In the genomic region with DNA sequence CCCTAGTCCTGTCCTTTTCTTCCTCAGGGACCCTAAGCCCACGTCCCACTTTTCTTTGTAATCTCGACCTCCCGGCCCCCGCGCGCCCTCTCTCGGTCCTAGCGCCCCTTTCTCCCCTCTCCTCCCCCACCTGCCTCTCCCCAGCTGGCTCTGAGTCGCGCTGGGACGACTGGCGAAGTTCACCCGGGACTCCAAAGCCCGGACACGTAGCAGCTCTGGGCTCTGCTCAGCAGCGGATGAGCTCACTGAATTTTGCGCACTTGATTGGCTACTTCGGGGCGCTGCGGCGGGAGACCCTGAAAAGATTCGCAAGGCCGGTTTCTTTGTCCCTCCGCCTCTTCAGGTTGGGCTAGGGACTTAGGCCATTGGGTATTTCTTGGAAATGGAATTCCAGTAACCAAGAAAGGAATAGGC, we compare ENCODE assay signal across 9 cellular contexts. TPM values are rescaled to one million over a fixed set of nuclear protein-coding genes. Genes with fewer than 3 reads are reported as not detected.
DNase-seq lines count a peak whose midpoint lies in the region; ATAC-seq, FAIRE-seq and TF ChIP-seq lines count a peak whose summit lies in the region.
"Had no signal": no experiment of that assay in that cellular context is flagged by ENCODE, and none has a peak within 500 bp of the region (broad histone marks: within the 10 kb centered on the region; RNA-seq: fewer than 3 reads in every experiment).

No MANE protein-coding gene starts in this region.

- intact Hi-C loops in K562 (cut with micrococcal nuclease), result no loop called here

- H3K4me1 Mint-ChIP-seq in stimulated activated memory B cell treated with anti-CD40 and anti-IgM and Interleukin-4, amounts not matched to agents 10 μg/mL and 1 μg/mL and 100 μg/mL, for 72 hours, result peaks cover 41% of the 10 kb centered on the region

- no peaks in the 10 kb centered on the region for H3K27me3 Mint-ChIP-seq in stimulated activated memory B cell treated with anti-CD40 and anti-IgM and Interleukin-4, amounts not matched to agents 10 μg/mL and 1 μg/mL and 100 μg/mL, for 72 hours

- POLR2A ChIA-PET in K562 (lab: Yijun Ruan, JAX), result no interaction called here

- DNase-seq in DMS53 (lab: John Stamatoyannopoulos, UW), result peak; percentile 91
- no peak for DNase-seq in K562 (ENCODE audit: extremely low read depth in 1 of 4, low spot score in 3 of 4)
- DNase-seq in iris pigment epithelial cell (ENCODE audit: low read depth), result peak; percentile 54
- no peak for DNase-seq in NCI-H1694 treated with DMSO at 0.1 percent for 48 hours (lab: John Stamatoyannopoulos, UW)
- DNase-seq in SJCRH30, result no peak

- no TSS peak for BruUV-seq in K562 (replicated peaks; lab: Mats Ljungman, UMichigan)

- H3K27me3 ChIP-seq in K562 (ENCODE audit: control insufficient read depth in 2 of 2, insufficient read depth in 2 of 2, low read length in 2 of 2) (peaks cover 7 to 12% of the 10 kb centered on the region in 2 experiments; a peak in 3 of 5 replicates), SJCRH30 (no peaks in the 10 kb centered on the region)

- H3K27ac Mint-ChIP-seq in stimulated activated memory B cell treated with anti-CD40 and anti-IgM and Interleukin-4, amounts not matched to agents 10 μg/mL and 1 μg/mL and 100 μg/mL, for 72 hours, result peak overlapping the region; percentile 91

- CTCF ChIA-PET in K562 (lab: Yijun Ruan, JAX; ENCODE audit: low intra/inter-chr PET ratio), result no interaction called here

- H3K27ac ChIP-seq in K562 (ENCODE audit: extremely low read depth, low read depth, low read length) (no peak overlapping the region), SJCRH30 (no peak overlapping the region)
- H3K27ac ChIP-seq: epithelial cell of prostate had no signal

- in situ Hi-C loops in K562 (cut with MboI), result loop anchor here (25.0 kb wide), 1 partner anchor 799 kb away; no protein-coding TSS in a partner anchor

- ATAC-seq in GM19397 (IDR thresholded peaks at IDR 0.05; ENCODE audit: unreplicated experiment), result peak; percentile 92
- ATAC-seq in HG03571 (IDR thresholded peaks at IDR 0.05; ENCODE audit: unreplicated experiment), result peak; percentile 97
- peak; percentile 48 for ATAC-seq in K562
- ATAC-seq in stimulated activated memory B cell treated with anti-CD40 and anti-IgM and Interleukin-4, amounts not matched to agents 10 μg/mL and 1 μg/mL and 100 μg/mL, for 72 hours, result peak; percentile 92

- no peak overlapping the region for H2AFZ ChIP-seq in K562 (ENCODE audit: low read depth, low read length)

- H3K4me1 ChIP-seq in K562 (replicated peaks in 1 of 2; ENCODE audit: control insufficient read depth in 2 of 2, insufficient read depth in 2 of 2, low read length in 2 of 2), result peaks cover 0 to 4% of the 10 kb centered on the region in 2 experiments; a peak in 1 of 5 replicates
- H3K4me1 ChIP-seq in SJCRH30, result no peaks in the 10 kb centered on the region

- no peak for TF ChIP-seq RAD21 in K562 (CRISPR knock-in tag; conservative IDR thresholded peaks at IDR 0.05 in 1 of 2, IDR thresholded peaks at IDR 0.05 in 1 of 2)

- 14% methylated on average over 14 of the region's 24 CpGs for WGBS in K562 (ENCODE audit: insufficient coverage, low coverage, missing lambda C conversion rate)

- no peaks in the 10 kb centered on the region for H3K36me3 Mint-ChIP-seq in stimulated activated memory B cell treated with anti-CD40 and anti-IgM and Interleukin-4, amounts not matched to agents 10 μg/mL and 1 μg/mL and 100 μg/mL, for 72 hours

- H3K9me3 ChIP-seq in K562 (replicated peaks; ENCODE audit: control insufficient read depth, insufficient read depth, low read depth, low read length) (no peaks in the 10 kb centered on the region), SJCRH30 (replicated peaks) (no peaks in the 10 kb centered on the region)

- H3K79me2 ChIP-seq in K562 (ENCODE audit: control insufficient read depth, insufficient read depth, low read length), result no peaks in the 10 kb centered on the region

- H3K36me3 ChIP-seq in K562 (ENCODE audit: control insufficient read depth, insufficient read depth, low read length), result no peaks in the 10 kb centered on the region
- no peaks in the 10 kb centered on the region for H3K36me3 ChIP-seq in SJCRH30

- no peak for TF ChIP-seq EP300 in K562 (IDR thresholded peaks at IDR 0.05; ENCODE audit: low read length)

- no peaks in the 10 kb centered on the region for H3K9me1 ChIP-seq in K562 (ENCODE audit: control insufficient read depth, insufficient read depth, low read length)

- no peaks in the 10 kb centered on the region for H4K20me1 ChIP-seq in K562 (replicated peaks; ENCODE audit: control insufficient read depth, insufficient read depth, low read length)

- peak overlapping the region; percentile 85 for H3K4me3 Mint-ChIP-seq in stimulated activated memory B cell treated with anti-CD40 and anti-IgM and Interleukin-4, amounts not matched to agents 10 μg/mL and 1 μg/mL and 100 μg/mL, for 72 hours

- no peak for TF ChIP-seq CTCF in K562 (IDR thresholded peaks at IDR 0.05 in 2 of 3, conservative IDR thresholded peaks at IDR 0.05 in 1 of 3; ENCODE audit: insufficient read depth in 2 of 3, low read depth in 1 of 3, low read length in 3 of 3)

- H3K4me3 ChIP-seq in K562 (no peak overlapping the region), SJCRH30 (no peak overlapping the region)

- FAIRE-seq in K562 (lab: Jason Lieb, UNC), result no peak

- no peaks in the 10 kb centered on the region for H3K9me3 Mint-ChIP-seq in stimulated activated memory B cell treated with anti-CD40 and anti-IgM and Interleukin-4, amounts not matched to agents 10 μg/mL and 1 μg/mL and 100 μg/mL, for 72 hours

- H3K4me2 ChIP-seq in K562 (ENCODE audit: insufficient read depth, low read length), result no peak overlapping the region

- H3K9ac ChIP-seq in K562 (ENCODE audit: insufficient read depth in 1 of 2, low read depth in 2 of 2, low read length in 2 of 2), result no peak overlapping the region; a peak in 1 of 4 replicates

- TF ChIP-seq POLR2A in K562 (conservative IDR thresholded peaks at IDR 0.05), result no peak

TF ChIP-seq in K562, 482 proteins besides CTCF, POLR2A, EP300 and RAD21 (continues in another document):
- TF ChIP-seq, protein P1, sequence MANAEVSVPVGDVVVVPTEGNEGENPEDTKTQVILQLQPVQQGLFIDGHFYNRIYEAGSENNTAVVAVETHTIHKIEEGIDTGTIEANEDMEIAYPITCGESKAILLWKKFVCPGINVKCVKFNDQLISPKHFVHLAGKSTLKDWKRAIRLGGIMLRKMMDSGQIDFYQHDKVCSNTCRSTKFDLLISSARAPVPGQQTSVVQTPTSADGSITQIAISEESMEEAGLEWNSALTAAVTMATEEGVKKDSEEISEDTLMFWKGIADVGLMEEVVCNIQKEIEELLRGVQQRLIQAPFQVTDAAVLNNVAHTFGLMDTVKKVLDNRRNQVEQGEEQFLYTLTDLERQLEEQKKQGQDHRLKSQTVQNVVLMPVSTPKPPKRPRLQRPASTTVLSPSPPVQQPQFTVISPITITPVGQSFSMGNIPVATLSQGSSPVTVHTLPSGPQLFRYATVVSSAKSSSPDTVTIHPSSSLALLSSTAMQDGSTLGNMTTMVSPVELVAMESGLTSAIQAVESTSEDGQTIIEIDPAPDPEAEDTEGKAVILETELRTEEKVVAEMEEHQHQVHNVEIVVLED (CRISPR knock-in tag; IDR thresholded peaks at IDR 0.05), result no peak
- peak; percentile 35; the same call in 1 of the 2 replicates for TF ChIP-seq CREM (IDR thresholded peaks at IDR 0.05; ENCODE audit: low read depth)
- no peak for TF ChIP-seq NCOA1 (IDR thresholded peaks at IDR 0.05; ENCODE audit: low read depth)
- no peak for TF ChIP-seq GATAD2B (IDR thresholded peaks at IDR 0.05; ENCODE audit: borderline replicate concordance)
- TF ChIP-seq ZNF239 (CRISPR knock-in tag; IDR thresholded peaks at IDR 0.05), result no peak

RNA-seq across cellular contexts. Expression of a gene that starts 16.3 kb away (rescaled TPM):
- 0.44 TPM in 1 of 2 replicates, not detected in the other for total RNA-seq in K562 (2011; cell fraction: chromatin; rRNA removed; ENCODE audit: low replicate concordance)
- 0.50 and 0.53 TPM in 2 replicates for total RNA-seq in K562 (2011; cell fraction: nucleolus; rRNA removed)
- 0.29 TPM in 1 of 2 replicates, not detected in the other for total RNA-seq in K562 (2011; cell fraction: nucleoplasm; rRNA removed)
- total RNA-seq in K562 (2014; rRNA removed) (0.18 and 0.41 TPM in 2 replicates), K562 (2014; rRNA removed; fragmentation: Illumina TruSeq; extraction: Trizol) (0.07 TPM in 1 of 2 replicates, not detected in the other), K562 (2015; rRNA removed; fragmentation: Illumina TruSeq; extraction: Trizol) (0.11 TPM in 1 of 2 replicates, not detected in the other), K562 (2021) (0.51 and 0.58 TPM in 2 replicates)
- polyA plus RNA-seq in K562 (2011; rRNA removed) (0.15 TPM in 1 of 2 replicates, not detected in the other), K562 (2014; fragmentation: Illumina TruSeq; extraction: Trizol) (0.22 and 0.24 TPM in 2 replicates), K562 (2014; fragmentation: Nextera tagmentation; extraction: Ambion mirVana) (under 1 TPM; 0.24 to 0.64 TPM), K562 (2014; rRNA removed) (0.15 and 0.30 TPM in 2 replicates)
- polyA plus RNA-seq in K562 (2011; cell fraction: cytosol; rRNA removed), result 0.43 TPM in 1 of 2 replicates, not detected in the other
- 0.07 and 0.34 TPM in 2 replicates for polyA plus RNA-seq in K562 (2011; cell fraction: nucleus; rRNA removed)
- polyA plus RNA-seq in K562 (2012), result 0.62 and 1.7 TPM in 2 replicates
- polyA minus RNA-seq in K562 (2011; rRNA and poly(A)+ RNA removed), result not detected in 2 replicates
- not detected in 2 replicates for polyA minus RNA-seq in K562 (2011; cell fraction: cytosol; rRNA and poly(A)+ RNA removed)
- polyA minus RNA-seq in K562 (2011; cell fraction: nucleus; rRNA and poly(A)+ RNA removed), result not detected in 2 replicates
- not detected in 2 replicates for total RNA-seq in SJCRH30 (2014; rRNA removed; shearing (Covaris generic))

RNA-seq across cellular contexts. Expression of a gene that starts 17.0 kb away (rescaled TPM):
- total RNA-seq in K562 (2011; cell fraction: chromatin; rRNA removed; ENCODE audit: low replicate concordance), result not detected in 2 replicates
- total RNA-seq in K562 (2011; cell fraction: nucleolus; rRNA removed), result 0.50 TPM in 1 of 2 replicates, not detected in the other
- not detected in 2 replicates for total RNA-seq in K562 (2011; cell fraction: nucleoplasm; rRNA removed)
- not detected in 2 replicates for total RNA-seq in K562 (2014; rRNA removed)
- not detected in 2 replicates for total RNA-seq in K562 (2014; rRNA removed; fragmentation: Illumina TruSeq; extraction: Trizol)
- total RNA-seq in K562 (2015; rRNA removed; fragmentation: Illumina TruSeq; extraction: Trizol), result not detected in 2 replicates
- total RNA-seq in K562 (2021), result not detected in 2 replicates
- polyA plus RNA-seq in K562 (2011; rRNA removed), result not detected in 2 replicates
- polyA plus RNA-seq in K562 (2011; cell fraction: cytosol; rRNA removed), result not detected in 2 replicates
- polyA plus RNA-seq in K562 (2011; cell fraction: nucleus; rRNA removed), result 0.04 TPM in 1 of 2 replicates, not detected in the other
- polyA plus RNA-seq in K562 (2012), result 0.03 TPM in 1 of 2 replicates, not detected in the other
- 0.04 TPM in 1 of 2 replicates, not detected in the other for polyA plus RNA-seq in K562 (2014; fragmentation: Illumina TruSeq; extraction: Trizol)
- polyA plus RNA-seq in K562 (2014; fragmentation: Nextera tagmentation; extraction: Ambion mirVana), result not detected
- polyA plus RNA-seq in K562 (2014; rRNA removed), result not detected in 2 replicates
- polyA minus RNA-seq in K562 (2011; rRNA and poly(A)+ RNA removed), result not detected in 2 replicates
- polyA minus RNA-seq in K562 (2011; cell fraction: cytosol; rRNA and poly(A)+ RNA removed), result not detected in 2 replicates
- not detected in 2 replicates for polyA minus RNA-seq in K562 (2011; cell fraction: nucleus; rRNA and poly(A)+ RNA removed)
- not detected in 2 replicates for total RNA-seq in SJCRH30 (2014; rRNA removed; shearing (Covaris generic))

Comparison
In these comparisons a context has a peak if more than half of its experiments do, and no peak if none do; other contexts are left out.
1. DNase-seq: peak in DMS53 (single experiment) and iris pigment epithelial cell (single experiment); none in K562 (0 of 4), NCI-H1694 treated with DMSO at 0.1 percent for 48 hours (single experiment) and SJCRH30 (0 of 2).
2. Peak in every context shown above with its lines, with median percentiles within 50 percentile points of each other: ATAC-seq.